In the genomic region with DNA sequence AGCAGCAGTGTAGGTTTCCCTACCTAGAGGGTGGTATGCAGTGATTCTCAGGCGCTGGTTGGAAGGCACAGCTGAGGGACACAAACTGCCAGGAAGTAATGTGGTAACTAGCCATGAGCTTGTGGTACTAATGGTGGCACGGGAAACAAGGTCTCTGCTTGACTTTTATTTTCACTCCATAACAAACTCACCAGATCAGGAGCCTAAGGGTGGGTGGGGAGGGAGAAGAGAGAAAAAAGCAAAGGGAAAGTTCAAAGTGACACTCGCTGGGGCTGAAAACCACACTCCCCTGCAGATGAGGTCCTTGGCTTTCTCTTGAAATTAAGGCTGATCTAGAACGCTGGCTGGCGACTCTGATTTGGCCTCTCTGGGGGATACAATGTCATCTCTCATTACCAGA, we compare ENCODE assay signal across 12 cellular contexts. TPM values are rescaled to one million over a fixed set of nuclear protein-coding genes. Genes with fewer than 3 reads are reported as not detected.
DNase-seq lines count a peak whose midpoint lies in the region; ATAC-seq, FAIRE-seq and TF ChIP-seq lines count a peak whose summit lies in the region.
"Had no signal": no experiment of that assay in that cellular context is flagged by ENCODE, and none has a peak within 500 bp of the region (broad histone marks: within the 10 kb centered on the region; RNA-seq: fewer than 3 reads in every experiment).

No MANE protein-coding gene starts in this region.

- TF ChIP-seq CTCF in left ventricle myocardium inferior (IDR thresholded peaks at IDR 0.05; ENCODE audit: borderline replicate concordance), result no peak
- no peak for TF ChIP-seq CTCF in astrocyte (IDR thresholded peaks at IDR 0.05; ENCODE audit: insufficient read depth, low read depth, low read length)
- no peak for TF ChIP-seq CTCF in thyroid gland (IDR thresholded peaks at IDR 0.05)
- TF ChIP-seq CTCF in brain microvascular endothelial cell (IDR thresholded peaks at IDR 0.05; ENCODE audit: low read depth, low read length, missing control alignments), result no peak

- no peaks in the 10 kb centered on the region for H3K27me3 Mint-ChIP-seq in astrocyte (ENCODE audit: low read depth, unreplicated experiment)

- H3K4me1 ChIP-seq in left ventricle myocardium inferior (peaks cover 35% of the 10 kb centered on the region), astrocyte (ENCODE audit: insufficient read depth, low read length) (no peaks in the 10 kb centered on the region), thyroid gland (no peaks in the 10 kb centered on the region)

- peak overlapping the region; percentile 71 for H3K27ac ChIP-seq in left ventricle myocardium inferior (replicated peaks)
- H3K27ac ChIP-seq in astrocyte (ENCODE audit: low read depth, low read length), result no peak overlapping the region
- peak overlapping the region in 2 of 3 donors; percentile 25 to 35 for H3K27ac ChIP-seq in thyroid gland
- H3K27ac ChIP-seq in brain microvascular endothelial cell, result no peak overlapping the region

- FAIRE-seq in astrocyte (lab: Jason Lieb, UNC), result no peak
- FAIRE-seq in GM19239 (lab: Jason Lieb, UNC), result no peak
- FAIRE-seq: islet of Langerhans had no signal

- peaks cover 19% of the 10 kb centered on the region for H3K36me3 Mint-ChIP-seq in astrocyte (ENCODE audit: low read depth, unreplicated experiment)

- WGBS in thyroid gland, 2 donors, result 65 to 81% methylated on average over 5 of the region's 5 CpGs

- in situ Hi-C loops in brain microvascular endothelial cell (cut with HindIII; ENCODE audit: low pct_ligation_motif_present, low sequenced_read_pairs), result loop anchor here (25.0 kb wide), 1 partner anchor 201 kb away; the partner anchor contains the start of genes COMMD9 and PRR5L

- no peak for TF ChIP-seq POLR2A in thyroid gland (IDR thresholded peaks at IDR 0.05)

- intact Hi-C loops in left ventricle myocardium inferior (cut with micrococcal nuclease) (no loop called here), cardiac septum (cut with DNase I) (no loop called here), thyroid gland (cut with DNase I) (no loop called here)

- H3K27me3 ChIP-seq in left ventricle myocardium inferior (ENCODE audit: low read depth) (no peaks in the 10 kb centered on the region), astrocyte (ENCODE audit: insufficient read depth, low read length) (no peaks in the 10 kb centered on the region), thyroid gland (no peaks in the 10 kb centered on the region), brain microvascular endothelial cell (replicated peaks) (no peaks in the 10 kb centered on the region)

- H3K4me2 ChIP-seq in astrocyte (ENCODE audit: low read length), result peak overlapping the region; percentile 23

- H3K27ac Mint-ChIP-seq in astrocyte (ENCODE audit: unreplicated experiment), result peak overlapping the region; percentile 73

- peak overlapping the region; percentile 1 for H3K4me3 ChIP-seq in left ventricle myocardium inferior
- no peak overlapping the region for H3K4me3 ChIP-seq in astrocyte (ENCODE audit: insufficient read depth, low read depth, low read length)
- H3K4me3 ChIP-seq in thyroid gland (replicated peaks in 1 of 3), result no peak overlapping the region
- no peak overlapping the region for H3K4me3 ChIP-seq in brain microvascular endothelial cell (ENCODE audit: low read depth, low read length)

- H3K9me3 ChIP-seq in left ventricle myocardium inferior (replicated peaks), result no peaks in the 10 kb centered on the region
- no peaks in the 10 kb centered on the region for H3K9me3 ChIP-seq in astrocyte (ENCODE audit: insufficient read depth, low read depth, low read length)
- no peaks in the 10 kb centered on the region for H3K9me3 ChIP-seq in thyroid gland

- no peak overlapping the region for H3K9ac ChIP-seq in astrocyte (ENCODE audit: low read length)

- peaks cover 8% of the 10 kb centered on the region for H4K20me1 ChIP-seq in astrocyte (ENCODE audit: insufficient read depth, low read length)

- H3K4me3 Mint-ChIP-seq in astrocyte (ENCODE audit: unreplicated experiment), result no peak overlapping the region

- DNase-seq in left ventricle myocardium inferior (no peak), cardiac septum (ENCODE audit: low spot score) (no peak), astrocyte (ENCODE audit: low read depth) (no peak), thyroid gland (no peak), brain microvascular endothelial cell (no peak), GM19239 (ENCODE audit: insufficient read length, low spot score) (no peak), kidney tubule cell (ENCODE audit: low spot score) (no peak)
- DNase-seq: activated CD4-positive, alpha-beta T cell treated with anti-CD3 and anti-CD28 coated beads for 4 hours; amygdala; PC-3 had no signal

- peaks cover 26% of the 10 kb centered on the region for H3K79me2 ChIP-seq in astrocyte (ENCODE audit: insufficient read depth, low read length)

- no peak overlapping the region for H2AFZ ChIP-seq in astrocyte (ENCODE audit: low read depth, low read length)

- no peaks in the 10 kb centered on the region for H3K9me3 Mint-ChIP-seq in astrocyte (ENCODE audit: unreplicated experiment)

- H3K36me3 ChIP-seq in left ventricle myocardium inferior, result peaks cover 75% of the 10 kb centered on the region
- peaks cover 72% of the 10 kb centered on the region for H3K36me3 ChIP-seq in astrocyte (ENCODE audit: insufficient read depth, low read length)
- peaks cover 14 to 29% of the 10 kb centered on the region in 2 donors for H3K36me3 ChIP-seq in thyroid gland
- peaks cover 43% of the 10 kb centered on the region for H3K36me3 ChIP-seq in brain microvascular endothelial cell (replicated peaks)

- peak; percentile 81 for ATAC-seq in HG02943 (IDR thresholded peaks at IDR 0.05; ENCODE audit: low read depth, unreplicated experiment)
- ATAC-seq: PC-3 had no signal

- peaks cover 21% of the 10 kb centered on the region for H3K4me1 Mint-ChIP-seq in astrocyte (ENCODE audit: low read depth, unreplicated experiment)

RNA-seq across cellular contexts. Expression of gene TRAF6, which starts 22.0 kb away (rescaled TPM):
- total RNA-seq in left ventricle myocardium inferior (12.9 TPM), cardiac septum (17.8 TPM), astrocyte (17.8 and 19.4 TPM in 2 replicates), thyroid gland (10 to 100 TPM; 16.0 to 30.5 (median 20.9) TPM)

Comparison
In these comparisons a context has a peak if more than half of its experiments do, and no peak if none do; other contexts are left out.
1. H3K27ac ChIP-seq: peak in left ventricle myocardium inferior (single experiment) and thyroid gland (2 of 3); none in astrocyte (single experiment) and brain microvascular endothelial cell (single experiment).